6 cellular contexts compared by ENCODE assay signal in genomic region chr4:58711039-58711438, GRCh38.
"Had no signal": no experiment of that assay in that cellular context is flagged by ENCODE, and none has a peak within 500 bp of the region (broad histone marks: within the 10 kb centered on the region; RNA-seq: fewer than 3 reads in every experiment).

No MANE protein-coding gene starts in this region.

- H3K9ac ChIP-seq: KMS-11 had no signal

- DNase-seq: IMR-90, KBM-7, KG1 had no signal

- H3K27ac ChIP-seq: HL-60, KMS-11 had no signal

- H3K4me3 ChIP-seq: K562 had no signal

- H3K4me2 ChIP-seq: KMS-11 had no signal
